8 cellular contexts compared by ENCODE assay signal in genomic region chr5:1792842-1793266, GRCh38. TPM values are rescaled to one million over a fixed set of nuclear protein-coding genes. Genes with fewer than 3 reads are reported as not detected.
DNase-seq lines count a peak whose midpoint lies in the region; ATAC-seq, FAIRE-seq and TF ChIP-seq lines count a peak whose summit lies in the region.

No MANE protein-coding gene starts in this region.

- peak overlapping the region; percentile 74 for H3K9ac ChIP-seq in Karpas-422 (ENCODE audit: low read length)
- H3K9ac ChIP-seq in endothelial cell of umbilical vein (replicated peaks; ENCODE audit: extremely low read depth, insufficient read depth, low read length): no peak overlapping the region

- no peaks in the 10 kb centered on the region for H3K9me2 ChIP-seq in Karpas-422 (replicated peaks; ENCODE audit: insufficient read depth, low read length)
- no peaks in the 10 kb centered on the region for H3K9me2 ChIP-seq in hepatocyte (replicated peaks; ENCODE audit: insufficient read depth)

- intact Hi-C loops in endothelial cell of umbilical vein (cut with micrococcal nuclease): no loop called here

- BruUV-seq in endothelial cell of umbilical vein (replicated peaks; lab: Mats Ljungman, UMichigan): no TSS peak

- H3K4me2 ChIP-seq in Karpas-422 (ENCODE audit: low read depth, low read length, poor library complexity, severe bottlenecking) (peak overlapping the region; percentile 77), endothelial cell of umbilical vein (ENCODE audit: insufficient read depth, low read length) (peak overlapping the region; percentile 24), hepatocyte (no peak overlapping the region)

- peaks cover 3% of the 10 kb centered on the region for H3K79me2 ChIP-seq in Karpas-422 (ENCODE audit: low read length)
- peaks cover 10% of the 10 kb centered on the region for H3K79me2 ChIP-seq in endothelial cell of umbilical vein (ENCODE audit: control insufficient read depth, insufficient read depth, low read length)
- H3K79me2 ChIP-seq in hepatocyte: peaks cover 2% of the 10 kb centered on the region

- FAIRE-seq in endothelial cell of umbilical vein (lab: Jason Lieb, UNC): peak; percentile 96

- peak overlapping the region; percentile 79; the same call in 1 of the 2 replicates for H2AFZ ChIP-seq in Karpas-422 (ENCODE audit: low read length)
- peak overlapping the region; percentile 33 for H2AFZ ChIP-seq in endothelial cell of umbilical vein (ENCODE audit: low read depth, low read length)
- H2AFZ ChIP-seq in hepatocyte: no peak overlapping the region

- H4K20me1 ChIP-seq in Karpas-422 (ENCODE audit: insufficient read depth, low read depth, low read length) (peaks cover 4% of the 10 kb centered on the region), endothelial cell of umbilical vein (replicated peaks; ENCODE audit: control insufficient read depth, extremely low read depth, insufficient read depth, low read length) (no peaks in the 10 kb centered on the region), hepatocyte (ENCODE audit: insufficient read depth, poor library complexity, severe bottlenecking) (no peaks in the 10 kb centered on the region)

- POLR2A ChIA-PET in endothelial cell of umbilical vein (lab: Charles Lee): no interaction called here

- peaks cover 58% of the 10 kb centered on the region for H3K4me1 ChIP-seq in Karpas-422 (ENCODE audit: low read length)
- peaks cover 38% of the 10 kb centered on the region for H3K4me1 ChIP-seq in endothelial cell of umbilical vein (ENCODE audit: control insufficient read depth, extremely low read depth, insufficient read depth, low read length)
- H3K4me1 ChIP-seq in BE2C: no peaks in the 10 kb centered on the region
- no peaks in the 10 kb centered on the region for H3K4me1 ChIP-seq in hepatocyte (ENCODE audit: insufficient read depth)

- no peaks in the 10 kb centered on the region for H3K9me1 ChIP-seq in endothelial cell of umbilical vein (replicated peaks; ENCODE audit: control insufficient read depth, extremely low read depth, insufficient read depth, low read length)

- H3K36me3 ChIP-seq in Karpas-422 (ENCODE audit: insufficient read depth, low read length) (peaks cover 5% of the 10 kb centered on the region; the same call in 1 of the 2 replicates), endothelial cell of umbilical vein (ENCODE audit: control insufficient read depth in 2 of 2, extremely low read depth in 1 of 2, insufficient read depth in 2 of 2, low read length in 2 of 2) (peaks cover 0 to 13% of the 10 kb centered on the region in 2 experiments), BE2C (peaks cover 11% of the 10 kb centered on the region), hepatocyte (replicated peaks; ENCODE audit: insufficient read depth, low read depth) (no peaks in the 10 kb centered on the region)

- peak; percentile 93 for DNase-seq in ELR (ENCODE audit: low read depth)
- peak; percentile 94 for DNase-seq in Karpas-422
- DNase-seq in activated CD4-positive, alpha-beta T cell treated with anti-CD3 and anti-CD28 coated beads for 48 hours: peak; percentile 85
- DNase-seq in endothelial cell of umbilical vein (ENCODE audit: low read depth, low spot score): peak; percentile 75
- DNase-seq in stimulated activated CD4-positive, alpha-beta T cell treated with anti-CD3 and anti-CD28 coated beads, Interleukin-2, amount 100 ng/mL, for 24 hours: peak; percentile 68 to 78
- no peak for DNase-seq in BE2C
- DNase-seq in hepatocyte (ENCODE audit: low spot score): no peak

- TF ChIP-seq CTCF in endothelial cell of umbilical vein (IDR thresholded peaks at IDR 0.05; ENCODE audit: extremely low read depth in 1 of 2, insufficient read depth in 1 of 2, low read depth in 1 of 2, low read length in 2 of 2) (no peak), BE2C (IDR thresholded peaks at IDR 0.05; ENCODE audit: low read depth, low read length) (no peak), hepatocyte (IDR thresholded peaks at IDR 0.05; ENCODE audit: poor library complexity) (no peak)

- dilution Hi-C loops in endothelial cell of umbilical vein (cut with MboI; ENCODE audit: extremely low pct_ligation_motif_present, low sequenced_read_pairs): no loop called here

- H3K9me3 ChIP-seq in Karpas-422 (ENCODE audit: low read length) (no peaks in the 10 kb centered on the region), endothelial cell of umbilical vein (replicated peaks; ENCODE audit: control insufficient read depth, insufficient read depth, low read length) (no peaks in the 10 kb centered on the region), BE2C (no peaks in the 10 kb centered on the region), hepatocyte (ENCODE audit: low read depth) (no peaks in the 10 kb centered on the region)

- 83% methylated on average over 8 of the region's 8 CpGs for WGBS in hepatocyte (ENCODE audit: low lambda C conversion rate, missing lambda C conversion rate)

- H3K4me3 ChIP-seq in Karpas-422 (ENCODE audit: low read length): peak overlapping the region; percentile 63
- no peak overlapping the region for H3K4me3 ChIP-seq in endothelial cell of umbilical vein (replicated peaks in 1 of 3; ENCODE audit: insufficient read depth in 1 of 3, low read depth in 1 of 3, low read length in 3 of 3)
- H3K4me3 ChIP-seq in BE2C (ENCODE audit: low read depth, low read length): no peak overlapping the region
- H3K4me3 ChIP-seq in hepatocyte: no peak overlapping the region

- H3K27me3 ChIP-seq in Karpas-422 (ENCODE audit: low read length): no peaks in the 10 kb centered on the region
- no peaks in the 10 kb centered on the region for H3K27me3 ChIP-seq in endothelial cell of umbilical vein (ENCODE audit: control insufficient read depth in 2 of 2, insufficient read depth in 2 of 2, low read length in 2 of 2)
- no peaks in the 10 kb centered on the region; the same call in 1 of the 2 replicates for H3K27me3 ChIP-seq in BE2C
- no peaks in the 10 kb centered on the region for H3K27me3 ChIP-seq in hepatocyte

- CTCF ChIA-PET in endothelial cell of umbilical vein (lab: Charles Lee): interaction anchor here (1.0 to 1.3 kb wide), 3 partner anchors 20 to 148 kb away, joined by 3 to 4 read pairs (median 3); no protein-coding TSS in a partner anchor

- ATAC-seq in GM21723 (IDR thresholded peaks at IDR 0.05; ENCODE audit: unreplicated experiment): peak; percentile 95

- no peak for TF ChIP-seq POLR2A in endothelial cell of umbilical vein (IDR thresholded peaks at IDR 0.05; ENCODE audit: low read depth, low read length)

- peak overlapping the region; percentile 95 for H3K27ac ChIP-seq in Karpas-422 (ENCODE audit: low read length)
- H3K27ac ChIP-seq in endothelial cell of umbilical vein (ENCODE audit: insufficient read depth, low read depth, low read length): peak overlapping the region; percentile 34
- H3K27ac ChIP-seq in hepatocyte: no peak overlapping the region

TF ChIP-seq in endothelial cell of umbilical vein, 7 proteins besides CTCF, POLR2A, EP300 and RAD21:
- peak; percentile 92 for TF ChIP-seq FOS (IDR thresholded peaks at IDR 0.05; ENCODE audit: borderline replicate concordance, insufficient read depth, low read length)
- TF ChIP-seq POLR2AphosphoS5 (IDR thresholded peaks at IDR 0.05; ENCODE audit: insufficient read depth, low read depth, low read length): peak; percentile 70
- no peak for TF ChIP-seq EZH2 (IDR thresholded peaks at IDR 0.05; ENCODE audit: borderline replicate concordance, low read depth, low read length, severe bottlenecking)
- TF ChIP-seq, protein P1, sequence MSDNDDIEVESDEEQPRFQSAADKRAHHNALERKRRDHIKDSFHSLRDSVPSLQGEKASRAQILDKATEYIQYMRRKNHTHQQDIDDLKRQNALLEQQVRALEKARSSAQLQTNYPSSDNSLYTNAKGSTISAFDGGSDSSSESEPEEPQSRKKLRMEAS (IDR thresholded peaks at IDR 0.05; ENCODE audit: insufficient read depth, insufficient read length): no peak
- peak; percentile 36 for TF ChIP-seq JUN (IDR thresholded peaks at IDR 0.05; ENCODE audit: borderline replicate concordance, insufficient read depth, insufficient read length, low read depth)
- TF ChIP-seq MYC (IDR thresholded peaks at IDR 0.05; ENCODE audit: low read depth, low read length): no peak
- peak; percentile 39 for TF ChIP-seq GATA2 (IDR thresholded peaks at IDR 0.05; ENCODE audit: insufficient read depth, insufficient read length, low read depth, low read length)

RNA-seq across cellular contexts. Expression of gene MRPL36, which starts 6.8 kb away (rescaled TPM):
- 63.7 and 67.1 TPM in 2 replicates for total RNA-seq in Karpas-422 (2014; rRNA removed; shearing (Covaris generic); ENCODE audit: low replicate concordance)
- total RNA-seq in endothelial cell of umbilical vein (63.4 and 70.3 TPM in 2 replicates), hepatocyte (25.6 and 40.3 TPM in 2 replicates)
- polyA plus RNA-seq in endothelial cell of umbilical vein (72.7 and 89.2 TPM in 2 replicates), hepatocyte (96.9 and 107 TPM in 2 replicates)
- polyA plus RNA-seq in endothelial cell of umbilical vein (2011; cell fraction: cytosol; rRNA removed): 96.5 and 109 TPM in 2 replicates
- polyA plus RNA-seq in endothelial cell of umbilical vein (2011; cell fraction: nucleus; rRNA removed): 35.9 and 36.0 TPM in 2 replicates
- 105 and 117 TPM in 2 replicates for polyA plus RNA-seq in endothelial cell of umbilical vein (2012)
- 31.4 and 41.6 TPM in 2 replicates for polyA minus RNA-seq in endothelial cell of umbilical vein
- polyA minus RNA-seq in endothelial cell of umbilical vein (2011; cell fraction: cytosol; rRNA and poly(A)+ RNA removed): 104 TPM
- 15.3 and 18.4 TPM in 2 replicates for polyA minus RNA-seq in endothelial cell of umbilical vein (2011; cell fraction: nucleus; rRNA and poly(A)+ RNA removed)
- 180 TPM for polyA plus RNA-seq in BE2C (2012; ENCODE audit: insufficient read depth, insufficient read length, low read depth)

RNA-seq across cellular contexts. Expression of gene NDUFS6, which starts 8.4 kb away (rescaled TPM):
- total RNA-seq in Karpas-422 (2014; rRNA removed; shearing (Covaris generic); ENCODE audit: low replicate concordance): 41.4 and 76.8 TPM in 2 replicates
- total RNA-seq in endothelial cell of umbilical vein: 42.5 and 49.9 TPM in 2 replicates
- 127 and 139 TPM in 2 replicates for polyA plus RNA-seq in endothelial cell of umbilical vein
- 119 and 144 TPM in 2 replicates for polyA plus RNA-seq in endothelial cell of umbilical vein (2011; cell fraction: cytosol; rRNA removed)
- polyA plus RNA-seq in endothelial cell of umbilical vein (2011; cell fraction: nucleus; rRNA removed): 42.4 and 58.5 TPM in 2 replicates
- 91.8 and 104 TPM in 2 replicates for polyA plus RNA-seq in endothelial cell of umbilical vein (2012)
- polyA minus RNA-seq in endothelial cell of umbilical vein: 18.1 and 23.8 TPM in 2 replicates
- 153 TPM for polyA minus RNA-seq in endothelial cell of umbilical vein (2011; cell fraction: cytosol; rRNA and poly(A)+ RNA removed)
- 6.7 and 9.0 TPM in 2 replicates for polyA minus RNA-seq in endothelial cell of umbilical vein (2011; cell fraction: nucleus; rRNA and poly(A)+ RNA removed)
- polyA plus RNA-seq in BE2C (2012; ENCODE audit: insufficient read depth, insufficient read length, low read depth): 497 TPM
- 29.3 and 33.4 TPM in 2 replicates for total RNA-seq in hepatocyte
- 103 and 108 TPM in 2 replicates for polyA plus RNA-seq in hepatocyte

Comparison
In these comparisons a context has a peak if more than half of its experiments do, and no peak if none do; other contexts are left out.
1. DNase-seq: peak in ELR (single experiment), Karpas-422 (single experiment), activated CD4-positive, alpha-beta T cell treated with anti-CD3 and anti-CD28 coated beads for 48 hours (single experiment), endothelial cell of umbilical vein (single experiment) and stimulated activated CD4-positive, alpha-beta T cell treated with anti-CD3 and anti-CD28 coated beads, Interleukin-2, amount 100 ng/mL, for 24 hours (2 of 2); none in BE2C (single experiment) and hepatocyte (single experiment).